Comparison of ENCODE assay signal across 25 cellular contexts in the genomic region with DNA sequence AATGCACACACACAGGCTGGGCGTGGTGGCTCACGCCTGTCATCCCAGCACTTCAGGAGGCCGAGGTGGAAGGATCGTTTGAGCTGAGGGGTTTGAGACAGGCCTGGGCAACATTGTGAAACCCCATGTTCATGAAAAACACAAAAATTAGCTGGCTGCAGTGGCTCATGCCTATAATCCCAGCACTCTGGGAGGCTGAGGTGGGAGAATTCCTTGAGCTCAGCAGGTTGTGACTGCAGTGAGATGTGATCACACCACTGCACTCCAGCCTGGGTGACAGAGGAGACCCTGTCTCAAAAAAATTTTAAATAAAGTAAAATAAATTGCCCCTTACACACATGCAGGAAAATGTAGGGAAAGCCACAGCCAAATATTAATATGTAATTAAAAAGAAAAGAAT. TPM values are rescaled to one million over a fixed set of nuclear protein-coding genes. Genes with fewer than 3 reads are reported as not detected.
"Had no signal": no experiment of that assay in that cellular context is flagged by ENCODE, and none has a peak within 500 bp of the region (broad histone marks: within the 10 kb centered on the region; RNA-seq: fewer than 3 reads in every experiment).

No MANE protein-coding gene starts in this region.

- H3K4me3 ChIP-seq: dorsolateral prefrontal cortex, esophagus squamous epithelium, heart right ventricle, lung, pancreas, right lobe of liver, suprapubic skin had no signal

- H3K4me1 ChIP-seq: esophagus squamous epithelium, heart right ventricle, pancreas, right lobe of liver, suprapubic skin had no signal

- H3K27me3 Mint-ChIP-seq: naive thymus-derived CD4-positive, alpha-beta T cell; stimulated activated naive CD8-positive, alpha-beta T cell treated with anti-CD3 and anti-CD28 coated beads, Interleukin-15, amount 100 ng/mL, for 72 hours; type B pancreatic cell had no signal

- H3K9me3 Mint-ChIP-seq: naive thymus-derived CD4-positive, alpha-beta T cell; stimulated activated naive CD8-positive, alpha-beta T cell treated with anti-CD3 and anti-CD28 coated beads, Interleukin-15, amount 100 ng/mL, for 72 hours; type B pancreatic cell had no signal

- H3K27ac ChIP-seq: dorsolateral prefrontal cortex, esophagus squamous epithelium, heart right ventricle, neutrophil, pancreas, right lobe of liver, suprapubic skin had no signal

- H3K4me1 Mint-ChIP-seq: stimulated activated naive CD8-positive, alpha-beta T cell treated with anti-CD3 and anti-CD28 coated beads, Interleukin-15, amount 100 ng/mL, for 72 hours had no signal

- ATAC-seq: heart right ventricle; left colon; naive thymus-derived CD4-positive, alpha-beta T cell; pancreas; right lobe of liver; stimulated activated naive CD8-positive, alpha-beta T cell treated with anti-CD3 and anti-CD28 coated beads, Interleukin-15, amount 100 ng/mL, for 72 hours had no signal

- DNase-seq: cerebellar nuclear complex; dorsolateral prefrontal cortex; effector CD4-positive, alpha-beta T cell; erythroblast; esophagus squamous epithelium; foreskin melanocyte; glutamatergic neuron; heart right ventricle; hippocampal formation; left colon; mesendoderm; midbrain; naive thymus-derived CD4-positive, alpha-beta T cell; pancreas; right lobe of liver; small intestine; stimulated activated CD4-positive, alpha-beta T cell treated with anti-CD3 and anti-CD28 coated beads, Interleukin-15, amount 100 ng/mL, for 24 hours; stimulated activated CD4-positive, alpha-beta T cell treated with anti-CD3 and anti-CD28 coated beads, Interleukin-2, amount 100 ng/mL, for 48 hours; stimulated activated naive CD4-positive, alpha-beta T cell; stimulated activated naive CD8-positive, alpha-beta T cell treated with anti-CD3 and anti-CD28 coated beads, Interleukin-15, amount 100 ng/mL, for 72 hours had no signal

- H3K4me3 Mint-ChIP-seq: naive thymus-derived CD4-positive, alpha-beta T cell; stimulated activated naive CD8-positive, alpha-beta T cell treated with anti-CD3 and anti-CD28 coated beads, Interleukin-15, amount 100 ng/mL, for 72 hours; type B pancreatic cell had no signal

- H3K27me3 ChIP-seq: dorsolateral prefrontal cortex, esophagus squamous epithelium, heart right ventricle, neutrophil, pancreas, right lobe of liver, suprapubic skin had no signal

- H3K9me3 ChIP-seq: esophagus squamous epithelium, heart right ventricle, neutrophil, pancreas, right lobe of liver, suprapubic skin had no signal

RNA-seq across cellular contexts. Expression of gene RNF32, which starts 44.1 kb away (rescaled TPM):
- total RNA-seq: endothelial cell of umbilical vein had no signal
